Comparison of ENCODE assay signal across 19 cellular contexts in the genomic region with DNA sequence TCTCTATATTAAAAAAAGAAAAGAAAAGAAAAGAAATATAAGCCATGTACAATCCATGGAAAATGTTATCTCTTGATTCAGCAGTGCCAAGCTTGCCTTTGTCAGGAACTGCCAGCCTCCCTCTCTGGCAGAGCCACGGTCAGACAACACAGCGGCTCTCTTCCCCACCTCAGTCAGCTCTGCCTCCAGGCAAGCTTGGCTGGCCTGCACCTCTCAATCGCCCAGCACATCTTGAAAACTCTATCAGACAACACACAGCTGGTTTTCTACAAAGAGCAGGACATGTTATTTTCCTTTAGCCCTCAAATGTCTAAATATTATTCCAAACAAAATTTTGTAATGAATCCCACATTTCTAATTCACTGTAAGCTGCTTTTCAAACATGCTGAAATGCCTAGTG. TPM values are rescaled to one million over a fixed set of nuclear protein-coding genes. Genes with fewer than 3 reads are reported as not detected.
DNase-seq lines count a peak whose midpoint lies in the region; ATAC-seq, FAIRE-seq and TF ChIP-seq lines count a peak whose summit lies in the region.
"Had no signal": no experiment of that assay in that cellular context is flagged by ENCODE, and none has a peak within 500 bp of the region (broad histone marks: within the 10 kb centered on the region; RNA-seq: fewer than 3 reads in every experiment).

No MANE protein-coding gene starts in this region.

- peak; percentile 16 for DNase-seq in NCI-H2029 (lab: John Stamatoyannopoulos, UW)
- DNase-seq in NCI-H2029 treated with DMSO at 0.1 percent for 48 hours (lab: John Stamatoyannopoulos, UW): no peak
- DNase-seq in NCI-H1092 (lab: John Stamatoyannopoulos, UW): peak; percentile 15
- no peak for DNase-seq in keratinocyte (ENCODE audit: low read depth, low spot score)
- no peak for DNase-seq in NCI-H2227 treated with DMSO at 0.1 percent for 48 hours (lab: John Stamatoyannopoulos, UW)
- DNase-seq in retina: no peak
- DNase-seq: Caco-2; CD4-positive, alpha-beta T cell; GDM1; GOT3; NCI-H1417 treated with DMSO at 0.1 percent for 48 hours; NCI-H510A treated with DMSO at 0.1 percent for 48 hours; NCI-H82; PC-9 had no signal

- H3K27me3 ChIP-seq in keratinocyte (ENCODE audit: control insufficient read depth, extremely low read depth, insufficient read depth, low read length): no peaks in the 10 kb centered on the region

- no peak for FAIRE-seq in keratinocyte (lab: Jason Lieb, UNC)

- dilution Hi-C loops in keratinocyte (cut with MboI; ENCODE audit: extremely low pct_ligation_motif_present, low sequenced_read_pairs): no loop called here

- H3K9me3 ChIP-seq in keratinocyte (ENCODE audit: control insufficient read depth, low read depth, low read length): no peaks in the 10 kb centered on the region
- H3K9me3 ChIP-seq: Caco-2 had no signal

- no peak overlapping the region for H3K4me2 ChIP-seq in keratinocyte (ENCODE audit: control insufficient read depth, extremely low read depth, insufficient read depth, low read depth, low read length)
- H3K4me2 ChIP-seq: PC-9 had no signal

- H3K27ac ChIP-seq in keratinocyte (ENCODE audit: control insufficient read depth, insufficient read depth, low read length): no peak overlapping the region
- H3K27ac ChIP-seq: 22Rv1, PC-9, RWPE1 had no signal

- H3K4me1 ChIP-seq in keratinocyte (ENCODE audit: control insufficient read depth, extremely low read depth, insufficient read depth, low read length): no peaks in the 10 kb centered on the region
- H3K4me1 ChIP-seq: Caco-2 had no signal

- peak overlapping the region; percentile 32 for H2AFZ ChIP-seq in keratinocyte (ENCODE audit: control insufficient read depth, low read length)
- H2AFZ ChIP-seq: PC-9 had no signal

- ATAC-seq in SK-N-SH treated with all-trans-retinoic acid at 6 μM for 48 hours (peak; percentile 80), esophagus mucosa (no peak)
- ATAC-seq: HCT116 had no signal

- H3K9ac ChIP-seq in keratinocyte (ENCODE audit: control insufficient read depth, extremely low read depth, insufficient read depth, low read length): no peak overlapping the region

- no peak overlapping the region for H3K4me3 ChIP-seq in keratinocyte (ENCODE audit: control insufficient read depth in 2 of 3, extremely low read depth in 1 of 3, insufficient read depth in 2 of 3, low read depth in 1 of 3, low read length in 3 of 3)
- H3K4me3 ChIP-seq: PC-9 had no signal

- H3K79me2 ChIP-seq in keratinocyte (ENCODE audit: control insufficient read depth, insufficient read depth, low read length): no peaks in the 10 kb centered on the region

- no peak for TF ChIP-seq CTCF in keratinocyte (optimal IDR thresholded peaks at IDR 0.05 in 1 of 3, IDR thresholded peaks at IDR 0.05 in 1 of 3, conservative IDR thresholded peaks at IDR 0.05 in 1 of 3; ENCODE audit: extremely low read depth in 1 of 3, insufficient read depth in 2 of 3, low read length in 3 of 3)

- no peaks in the 10 kb centered on the region for H3K36me3 ChIP-seq in keratinocyte (ENCODE audit: control insufficient read depth in 2 of 2, extremely low read depth in 1 of 2, insufficient read depth in 2 of 2, low read length in 2 of 2)

- H3K9me1 ChIP-seq in keratinocyte (ENCODE audit: control insufficient read depth, extremely low read depth, insufficient read depth, low read length): no peaks in the 10 kb centered on the region

- H4K20me1 ChIP-seq in keratinocyte (ENCODE audit: control insufficient read depth, extremely low read depth, insufficient read depth, low read length): no peaks in the 10 kb centered on the region

TF ChIP-seq in SK-N-SH treated with all-trans-retinoic acid at 6 μM for 48 hours, 23 proteins besides CTCF, POLR2A, EP300 and RAD21 (continues in another document):
- TF ChIP-seq ZNF8 (CRISPR knock-in tag; IDR thresholded peaks at IDR 0.05): no peak
- TF ChIP-seq, protein P1, sequence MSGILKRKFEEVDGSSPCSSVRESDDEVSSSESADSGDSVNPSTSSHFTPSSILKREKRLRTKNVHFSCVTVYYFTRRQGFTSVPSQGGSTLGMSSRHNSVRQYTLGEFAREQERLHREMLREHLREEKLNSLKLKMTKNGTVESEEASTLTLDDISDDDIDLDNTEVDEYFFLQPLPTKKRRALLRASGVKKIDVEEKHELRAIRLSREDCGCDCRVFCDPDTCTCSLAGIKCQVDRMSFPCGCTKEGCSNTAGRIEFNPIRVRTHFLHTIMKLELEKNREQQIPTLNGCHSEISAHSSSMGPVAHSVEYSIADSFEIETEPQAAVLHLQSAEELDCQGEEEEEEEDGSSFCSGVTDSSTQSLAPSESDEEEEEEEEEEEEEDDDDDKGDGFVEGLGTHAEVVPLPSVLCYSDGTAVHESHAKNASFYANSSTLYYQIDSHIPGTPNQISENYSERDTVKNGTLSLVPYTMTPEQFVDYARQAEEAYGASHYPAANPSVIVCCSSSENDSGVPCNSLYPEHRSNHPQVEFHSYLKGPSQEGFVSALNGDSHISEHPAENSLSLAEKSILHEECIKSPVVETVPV (CRISPR knock-in tag; IDR thresholded peaks at IDR 0.05): no peak
- TF ChIP-seq PPARA (CRISPR knock-in tag; IDR thresholded peaks at IDR 0.05; ENCODE audit: borderline replicate concordance): no peak
- TF ChIP-seq, protein P2, sequence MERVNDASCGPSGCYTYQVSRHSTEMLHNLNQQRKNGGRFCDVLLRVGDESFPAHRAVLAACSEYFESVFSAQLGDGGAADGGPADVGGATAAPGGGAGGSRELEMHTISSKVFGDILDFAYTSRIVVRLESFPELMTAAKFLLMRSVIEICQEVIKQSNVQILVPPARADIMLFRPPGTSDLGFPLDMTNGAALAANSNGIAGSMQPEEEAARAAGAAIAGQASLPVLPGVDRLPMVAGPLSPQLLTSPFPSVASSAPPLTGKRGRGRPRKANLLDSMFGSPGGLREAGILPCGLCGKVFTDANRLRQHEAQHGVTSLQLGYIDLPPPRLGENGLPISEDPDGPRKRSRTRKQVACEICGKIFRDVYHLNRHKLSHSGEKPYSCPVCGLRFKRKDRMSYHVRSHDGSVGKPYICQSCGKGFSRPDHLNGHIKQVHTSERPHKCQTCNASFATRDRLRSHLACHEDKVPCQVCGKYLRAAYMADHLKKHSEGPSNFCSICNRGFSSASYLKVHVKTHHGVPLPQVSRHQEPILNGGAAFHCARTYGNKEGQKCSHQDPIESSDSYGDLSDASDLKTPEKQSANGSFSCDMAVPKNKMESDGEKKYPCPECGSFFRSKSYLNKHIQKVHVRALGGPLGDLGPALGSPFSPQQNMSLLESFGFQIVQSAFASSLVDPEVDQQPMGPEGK (CRISPR knock-in tag; IDR thresholded peaks at IDR 0.05; ENCODE audit: borderline replicate concordance): no peak
- no peak for TF ChIP-seq SNAI2 (CRISPR knock-in tag; IDR thresholded peaks at IDR 0.05)
- TF ChIP-seq, protein P3, sequence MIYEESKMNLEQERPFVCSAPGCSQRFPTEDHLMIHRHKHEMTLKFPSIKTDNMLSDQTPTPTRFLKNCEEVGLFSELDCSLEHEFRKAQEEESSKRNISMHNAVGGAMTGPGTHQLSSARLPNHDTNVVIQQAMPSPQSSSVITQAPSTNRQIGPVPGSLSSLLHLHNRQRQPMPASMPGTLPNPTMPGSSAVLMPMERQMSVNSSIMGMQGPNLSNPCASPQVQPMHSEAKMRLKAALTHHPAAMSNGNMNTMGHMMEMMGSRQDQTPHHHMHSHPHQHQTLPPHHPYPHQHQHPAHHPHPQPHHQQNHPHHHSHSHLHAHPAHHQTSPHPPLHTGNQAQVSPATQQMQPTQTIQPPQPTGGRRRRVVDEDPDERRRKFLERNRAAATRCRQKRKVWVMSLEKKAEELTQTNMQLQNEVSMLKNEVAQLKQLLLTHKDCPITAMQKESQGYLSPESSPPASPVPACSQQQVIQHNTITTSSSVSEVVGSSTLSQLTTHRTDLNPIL (CRISPR knock-in tag; IDR thresholded peaks at IDR 0.05; ENCODE audit: low read depth): no peak
- no peak for TF ChIP-seq ZC3H10 (CRISPR knock-in tag; IDR thresholded peaks at IDR 0.05)
- TF ChIP-seq ZNF565 (CRISPR knock-in tag; conservative IDR thresholded peaks at IDR 0.05; ENCODE audit: low read depth): no peak
- TF ChIP-seq ZNF70 (CRISPR knock-in tag; IDR thresholded peaks at IDR 0.05): no peak
- no peak for TF ChIP-seq ARNTL (CRISPR knock-in tag; IDR thresholded peaks at IDR 0.05; ENCODE audit: borderline replicate concordance, low read depth)
- TF ChIP-seq CSDC2 (CRISPR knock-in tag; IDR thresholded peaks at IDR 0.05): no peak
- TF ChIP-seq, protein P4, sequence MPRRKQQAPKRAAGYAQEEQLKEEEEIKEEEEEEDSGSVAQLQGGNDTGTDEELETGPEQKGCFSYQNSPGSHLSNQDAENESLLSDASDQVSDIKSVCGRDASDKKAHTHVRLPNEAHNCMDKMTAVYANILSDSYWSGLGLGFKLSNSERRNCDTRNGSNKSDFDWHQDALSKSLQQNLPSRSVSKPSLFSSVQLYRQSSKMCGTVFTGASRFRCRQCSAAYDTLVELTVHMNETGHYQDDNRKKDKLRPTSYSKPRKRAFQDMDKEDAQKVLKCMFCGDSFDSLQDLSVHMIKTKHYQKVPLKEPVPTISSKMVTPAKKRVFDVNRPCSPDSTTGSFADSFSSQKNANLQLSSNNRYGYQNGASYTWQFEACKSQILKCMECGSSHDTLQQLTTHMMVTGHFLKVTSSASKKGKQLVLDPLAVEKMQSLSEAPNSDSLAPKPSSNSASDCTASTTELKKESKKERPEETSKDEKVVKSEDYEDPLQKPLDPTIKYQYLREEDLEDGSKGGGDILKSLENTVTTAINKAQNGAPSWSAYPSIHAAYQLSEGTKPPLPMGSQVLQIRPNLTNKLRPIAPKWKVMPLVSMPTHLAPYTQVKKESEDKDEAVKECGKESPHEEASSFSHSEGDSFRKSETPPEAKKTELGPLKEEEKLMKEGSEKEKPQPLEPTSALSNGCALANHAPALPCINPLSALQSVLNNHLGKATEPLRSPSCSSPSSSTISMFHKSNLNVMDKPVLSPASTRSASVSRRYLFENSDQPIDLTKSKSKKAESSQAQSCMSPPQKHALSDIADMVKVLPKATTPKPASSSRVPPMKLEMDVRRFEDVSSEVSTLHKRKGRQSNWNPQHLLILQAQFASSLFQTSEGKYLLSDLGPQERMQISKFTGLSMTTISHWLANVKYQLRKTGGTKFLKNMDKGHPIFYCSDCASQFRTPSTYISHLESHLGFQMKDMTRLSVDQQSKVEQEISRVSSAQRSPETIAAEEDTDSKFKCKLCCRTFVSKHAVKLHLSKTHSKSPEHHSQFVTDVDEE (CRISPR knock-in tag; IDR thresholded peaks at IDR 0.05): 0 out of 2 replicates have a peak, but pooled peaks have one; percentile 20
- TF ChIP-seq TOX (CRISPR knock-in tag; IDR thresholded peaks at IDR 0.05; ENCODE audit: borderline replicate concordance): no peak

RNA-seq across cellular contexts. Expression of a gene that starts 20.0 kb away (rescaled TPM):
- polyA plus RNA-seq in keratinocyte: 1.9 to 3.4 TPM (median 2.5 TPM) in 3 replicates
- 6.9 TPM for polyA plus RNA-seq in keratinocyte (2011; ENCODE audit: low read depth)
- polyA plus RNA-seq in keratinocyte (2011; cell fraction: cytosol; rRNA removed): 2.5 and 4.2 TPM in 2 replicates
- polyA plus RNA-seq in keratinocyte (2011; cell fraction: nucleus; rRNA removed): 2.5 and 3.7 TPM in 2 replicates
- polyA plus RNA-seq in keratinocyte (2012; ENCODE audit: low replicate concordance): 1.9 and 6.8 TPM in 2 replicates
- polyA minus RNA-seq in keratinocyte: 0.89 to 8.0 TPM (median 1.5 TPM) in 3 replicates
- polyA minus RNA-seq in keratinocyte (2011; cell fraction: cytosol; rRNA and poly(A)+ RNA removed): 3.6 TPM
- polyA minus RNA-seq in keratinocyte (2011; cell fraction: nucleus; rRNA and poly(A)+ RNA removed): 1.8 and 2.7 TPM in 2 replicates
- 8.9 TPM for total RNA-seq in esophagus mucosa

Comparison
In these comparisons a context has a peak if more than half of its experiments do, and no peak if none do; other contexts are left out.
1. DNase-seq: peak in NCI-H2029 (single experiment) and NCI-H1092 (single experiment); none in NCI-H2029 treated with DMSO at 0.1 percent for 48 hours (single experiment), keratinocyte (single experiment), NCI-H2227 treated with DMSO at 0.1 percent for 48 hours (single experiment) and retina (single experiment).